ENCODE assay signal across 8 cellular contexts in genomic region chr20:54062812-54063280, GRCh38. TPM values are rescaled to one million over a fixed set of nuclear protein-coding genes. Genes with fewer than 3 reads are reported as not detected.
DNase-seq lines count a peak whose midpoint lies in the region; ATAC-seq and TF ChIP-seq lines count a peak whose summit lies in the region.

No MANE protein-coding gene starts in this region.

- H3K27me3 Mint-ChIP-seq in activated T-helper 2 cell treated with anti-CD3 and anti-CD28 coated beads, Interferon-gamma antibody, Interleukin-2, Interleukin-4, amounts not matched to agents 10 μg/mL and 5 μg/mL and 100 μg/mL, durations not matched to agents 14 hours and 24 hours and 36 hours (ENCODE audit: low read depth) = no peaks in the 10 kb centered on the region

- no peaks in the 10 kb centered on the region for H3K9me2 ChIP-seq in PC-9 (ENCODE audit: insufficient read depth)

- H3K36me3 ChIP-seq in PC-9 (ENCODE audit: low read depth) = no peaks in the 10 kb centered on the region

- no peaks in the 10 kb centered on the region for H3K9me3 ChIP-seq in PC-9 (ENCODE audit: insufficient read depth, low read depth)

- intact Hi-C loops in PC-9 (cut with micrococcal nuclease; ENCODE audit: unreplicated experiment) (loop anchor here (1.0 to 10.0 kb wide), 4 partner anchors 119 to 1821 kb away; no protein-coding TSS in a partner anchor), dorsolateral prefrontal cortex (cut with DNase I) (loop anchor here (2.0 to 5.0 kb wide), 5 partner anchors 36 to 486 kb away; no protein-coding TSS in a partner anchor)
- intact Hi-C loops in activated T-helper 2 cell treated with anti-CD3 and anti-CD28 coated beads, Interferon-gamma antibody, Interleukin-2, Interleukin-4, amounts not matched to agents 10 μg/mL and 5 μg/mL and 100 μg/mL, durations not matched to agents 14 hours and 24 hours and 36 hours (cut with micrococcal nuclease) = loop anchor here (5.0 kb wide), 2 partner anchors 121 to 486 kb away; no protein-coding TSS in a partner anchor

- H3K4me3 ChIP-seq in AG09309 (ENCODE audit: control insufficient read depth, low read depth, low read length) (no peak overlapping the region), PC-9 (no peak overlapping the region), dorsolateral prefrontal cortex (no peak overlapping the region)

- no peak overlapping the region for H3K27ac Mint-ChIP-seq in activated T-helper 2 cell treated with anti-CD3 and anti-CD28 coated beads, Interferon-gamma antibody, Interleukin-2, Interleukin-4, amounts not matched to agents 10 μg/mL and 5 μg/mL and 100 μg/mL, durations not matched to agents 14 hours and 24 hours and 36 hours

- 0 out of 2 replicates have a peak, but pooled peaks cover 4% of the 10 kb centered on the region for H3F3A ChIP-seq in PC-9 (ENCODE audit: insufficient read depth, low read depth)

- ATAC-seq in GM18498 (IDR thresholded peaks at IDR 0.05; ENCODE audit: unreplicated experiment) = peak; percentile 35
- peak; percentile 33 for ATAC-seq in HG03571 (IDR thresholded peaks at IDR 0.05; ENCODE audit: unreplicated experiment)
- no peak for ATAC-seq in HG02884 (IDR thresholded peaks at IDR 0.05; ENCODE audit: unreplicated experiment)

- no peak overlapping the region for H2AFZ ChIP-seq in PC-9

- H3K4me1 Mint-ChIP-seq in activated T-helper 2 cell treated with anti-CD3 and anti-CD28 coated beads, Interferon-gamma antibody, Interleukin-2, Interleukin-4, amounts not matched to agents 10 μg/mL and 5 μg/mL and 100 μg/mL, durations not matched to agents 14 hours and 24 hours and 36 hours (ENCODE audit: low read depth) = peaks cover 11% of the 10 kb centered on the region

- no peaks in the 10 kb centered on the region for H3K36me3 Mint-ChIP-seq in activated T-helper 2 cell treated with anti-CD3 and anti-CD28 coated beads, Interferon-gamma antibody, Interleukin-2, Interleukin-4, amounts not matched to agents 10 μg/mL and 5 μg/mL and 100 μg/mL, durations not matched to agents 14 hours and 24 hours and 36 hours (ENCODE audit: low read depth)

- H3K27ac ChIP-seq in PC-9 (no peak overlapping the region), dorsolateral prefrontal cortex (peak overlapping the region in 1 of 59 donors; percentile 36)

- H3K4me1 ChIP-seq in PC-9 (replicated peaks; ENCODE audit: insufficient read depth) = peaks cover 13% of the 10 kb centered on the region

- BruUV-seq in PC-9 (replicated peaks; lab: Mats Ljungman, UMichigan) = no TSS peak

- no peak overlapping the region for H3K4me2 ChIP-seq in PC-9

- DNase-seq in AG09309 (ENCODE audit: low read depth) (peak; percentile 38), PC-9 (peak in 1 of 2 experiments; percentile 60), dorsolateral prefrontal cortex (no peak), middle frontal gyrus (ENCODE audit: extremely low spot score, low spot score) (peak; percentile 44)
- DNase-seq in activated T-helper 2 cell treated with anti-CD3 and anti-CD28 coated beads, Interferon-gamma antibody, Interleukin-2, Interleukin-4, amounts not matched to agents 10 μg/mL and 5 μg/mL and 100 μg/mL, durations not matched to agents 14 hours and 24 hours and 36 hours (ENCODE audit: low spot score) = no peak

- CTCF ChIA-PET in PC-9 (lab: Charles Lee) = interaction anchor here (0.6 kb wide), 1 partner anchor 76 kb away, joined by 3 read pairs; no protein-coding TSS in a partner anchor

- peak; percentile 64 for TF ChIP-seq CTCF in AG09309 (IDR thresholded peaks at IDR 0.05; ENCODE audit: control insufficient read depth, insufficient read depth, low read depth, low read length, missing control alignments)
- TF ChIP-seq CTCF in PC-9 (conservative IDR thresholded peaks at IDR 0.05) = peak; percentile 79
- peak; percentile 29 to 86 (median 75) for TF ChIP-seq CTCF in dorsolateral prefrontal cortex (IDR thresholded peaks at IDR 0.05 in 54 of 56, conservative IDR thresholded peaks at IDR 0.05 in 2 of 56; ENCODE audit: low read depth in 1 of 56, partially characterized antibody in 56 of 56)

- no peak overlapping the region for H3K4me3 Mint-ChIP-seq in activated T-helper 2 cell treated with anti-CD3 and anti-CD28 coated beads, Interferon-gamma antibody, Interleukin-2, Interleukin-4, amounts not matched to agents 10 μg/mL and 5 μg/mL and 100 μg/mL, durations not matched to agents 14 hours and 24 hours and 36 hours (ENCODE audit: low read depth)

- no peaks in the 10 kb centered on the region for H3K79me2 ChIP-seq in PC-9 (ENCODE audit: low read depth)

- H3K27me3 ChIP-seq in PC-9 (ENCODE audit: insufficient read depth, low read depth) = no peaks in the 10 kb centered on the region
- peaks cover 0 to 4% (median 0%) of the 10 kb centered on the region in 45 donors for H3K27me3 ChIP-seq in dorsolateral prefrontal cortex

- no peaks in the 10 kb centered on the region for H4K20me1 ChIP-seq in PC-9 (ENCODE audit: insufficient read depth)

- POLR2A ChIA-PET in PC-9 (lab: Charles Lee; ENCODE audit: unreplicated experiment) = interaction anchor here (0.5 kb wide), 1 partner anchor 194 kb away, joined by 4 read pairs; no protein-coding TSS in a partner anchor

- no peaks in the 10 kb centered on the region for H3K9me3 Mint-ChIP-seq in activated T-helper 2 cell treated with anti-CD3 and anti-CD28 coated beads, Interferon-gamma antibody, Interleukin-2, Interleukin-4, amounts not matched to agents 10 μg/mL and 5 μg/mL and 100 μg/mL, durations not matched to agents 14 hours and 24 hours and 36 hours

RNA-seq across cellular contexts. Expression of gene BCAS1, which starts 7.5 kb away (rescaled TPM):
- total RNA-seq in PC-9 (2021) (3.9 and 4.0 TPM in 2 replicates), dorsolateral prefrontal cortex (100 to 1,000 TPM in 79 of 120 experiments, 10 to 100 TPM in 41; 24.9 to 411 (median 127) TPM)
- not detected in 2 replicates for total RNA-seq in activated T-helper 2 cell treated with anti-CD3 and anti-CD28 coated beads, Interferon-gamma antibody, Interleukin-2, Interleukin-4, amounts not matched to agents 10 μg/mL and 5 μg/mL and 100 μg/mL, durations not matched to agents 14 hours and 24 hours and 36 hours

Comparison
In these comparisons a context has a peak if more than half of its experiments do, and no peak if none do; other contexts are left out.
1. DNase-seq: peak in AG09309 (single experiment) and middle frontal gyrus (single experiment); none in dorsolateral prefrontal cortex (0 of 10) and activated T-helper 2 cell treated with anti-CD3 and anti-CD28 coated beads, Interferon-gamma antibody, Interleukin-2, Interleukin-4, amounts not matched to agents 10 μg/mL and 5 μg/mL and 100 μg/mL, durations not matched to agents 14 hours and 24 hours and 36 hours (single experiment).
2. Peak in every context shown above with its lines, with median percentiles within 50 percentile points of each other: CTCF ChIP-seq.